Comparison of ENCODE assay signal across 15 cellular contexts in the genomic region with DNA sequence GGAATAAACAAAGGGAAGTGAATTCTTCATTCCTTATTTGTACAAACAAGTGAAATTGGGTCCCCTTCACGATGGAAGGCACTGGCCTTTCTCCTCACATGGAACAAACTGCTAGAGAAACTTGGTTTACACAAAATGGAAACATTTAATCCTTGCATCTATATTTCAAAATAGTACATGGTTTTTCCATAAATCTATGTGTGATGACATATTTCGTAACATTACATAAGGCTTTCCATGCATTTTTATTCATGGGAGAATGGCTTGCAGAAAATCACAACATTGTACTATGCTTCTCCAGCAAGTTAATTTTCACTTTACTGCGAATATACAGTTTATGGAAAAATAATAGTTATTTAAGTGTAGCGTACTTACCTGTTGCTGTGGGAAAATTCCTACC.
"Had no signal": no experiment of that assay in that cellular context is flagged by ENCODE, and none has a peak within 500 bp of the region (broad histone marks: within the 10 kb centered on the region; RNA-seq: fewer than 3 reads in every experiment).

No MANE protein-coding gene starts in this region.

- H3K9me3 ChIP-seq: gastrocnemius medialis, heart left ventricle, neutrophil, suprapubic skin, upper lobe of left lung had no signal

- DNase-seq: activated CD4-positive, alpha-beta T cell treated with anti-CD3 and anti-CD28 coated beads, Interleukin-2, amount 50 U/mL, for 1 hour; activated CD8-positive, alpha-beta memory T cell treated with anti-CD3 and anti-CD28 coated beads for 24 hours; activated naive CD4-positive, alpha-beta T cell; caudate nucleus; effector CD4-positive, alpha-beta T cell; gastrocnemius medialis; heart left ventricle; midbrain; stimulated activated naive CD8-positive, alpha-beta T cell treated with anti-CD3 and anti-CD28 coated beads, Interleukin-15, Interleukin-2, amounts not matched to agents 100 U/mL and 50 U/mL, for 24 hours; upper lobe of left lung had no signal

- H3K4me3 ChIP-seq: gastrocnemius medialis, heart left ventricle, lung, skin epidermis, suprapubic skin, upper lobe of left lung had no signal

- H3K27ac ChIP-seq: gastrocnemius medialis, heart left ventricle, neutrophil, skin epidermis, suprapubic skin, upper lobe of left lung had no signal

- ATAC-seq: gastrocnemius medialis; heart left ventricle; stimulated activated naive CD8-positive, alpha-beta T cell treated with anti-CD3 and anti-CD28 coated beads, Interleukin-15, Interleukin-2, amounts not matched to agents 100 U/mL and 50 U/mL, for 24 hours had no signal

- H3K27me3 ChIP-seq: heart left ventricle, suprapubic skin, upper lobe of left lung had no signal

- FAIRE-seq: colon had no signal

- H3K4me1 ChIP-seq: suprapubic skin, upper lobe of left lung had no signal

- H3K36me3 ChIP-seq: gastrocnemius medialis, heart left ventricle, neutrophil, suprapubic skin, upper lobe of left lung had no signal
